In genomic region chr19:44658069-44658727, GRCh38 we compare ENCODE assay signal across 2 cellular contexts.
TF ChIP-seq lines count a peak whose summit lies in the region.

No MANE protein-coding gene starts in this region.

TF ChIP-seq in HCT116, 20 proteins besides CTCF, POLR2A, EP300 and RAD21:
- no peak for TF ChIP-seq REST (IDR thresholded peaks at IDR 0.05; ENCODE audit: low read depth)
- TF ChIP-seq POLR2AphosphoS5 (IDR thresholded peaks at IDR 0.05; ENCODE audit: low read depth, low read length) = 0 out of 2 replicates have a peak, but pooled peaks have one; percentile 13

TF ChIP-seq in HepG2, 621 proteins besides CTCF, POLR2A, EP300 and RAD21:
- TF ChIP-seq NFYC (CRISPR knock-in tag; IDR thresholded peaks at IDR 0.05) (peak; percentile 71), NCOA2 (CRISPR knock-in tag; IDR thresholded peaks at IDR 0.05) (no peak), NFYB (CRISPR knock-in tag; IDR thresholded peaks at IDR 0.05) (peak; percentile 71), ZNF329 (CRISPR knock-in tag; IDR thresholded peaks at IDR 0.05; ENCODE audit: low read depth) (peak; percentile 93; the same call in 1 of the 2 replicates), ONECUT2 (CRISPR knock-in tag; IDR thresholded peaks at IDR 0.05) (no peak), CREM (IDR thresholded peaks at IDR 0.05) (no peak), CREM (CRISPR knock-in tag; IDR thresholded peaks at IDR 0.05) (no peak), ZNF432 (CRISPR knock-in tag; IDR thresholded peaks at IDR 0.05; ENCODE audit: borderline replicate concordance) (no peak)
TF ChIP-seq in HepG2: peak in this region for 3.
